Comparison of ENCODE assay signal across 19 cellular contexts in genomic region chr7:69812756-69813155, GRCh38.
"Had no signal": no experiment of that assay in that cellular context is flagged by ENCODE, and none has a peak within 500 bp of the region (broad histone marks: within the 10 kb centered on the region; RNA-seq: fewer than 3 reads in every experiment).

No MANE protein-coding gene starts in this region.

- H3K27me3 ChIP-seq: colonic mucosa, hepatocyte, spleen, testis, transverse colon had no signal

- H3K4me1 ChIP-seq: colonic mucosa, prostate gland had no signal

- H3K9me3 ChIP-seq: colonic mucosa, prostate gland, spleen, testis, transverse colon had no signal

- H2AFZ ChIP-seq: hepatocyte, parathyroid adenoma had no signal

- H3K9ac ChIP-seq: parathyroid adenoma had no signal

- DNase-seq: colonic mucosa; dermis blood vessel endothelial cell; erythroblast; foreskin melanocyte; head of caudate nucleus; left colon; mesendoderm; naive B cell; spleen; stimulated activated CD4-positive, alpha-beta T cell treated with anti-CD3 and anti-CD28 coated beads, Interleukin-15, amount 100 ng/mL, for 24 hours; stimulated activated CD4-positive, alpha-beta T cell treated with anti-CD3 and anti-CD28 coated beads, Interleukin-1b, Interleukin-23, amount 100 ng/mL, for 48 hours; stimulated activated CD4-positive, alpha-beta T cell treated with anti-CD3 and anti-CD28 coated beads, Interleukin-4, amount 100 ng/mL, for 4 hours; stimulated activated naive B cell treated with anti-CD40 and anti-IgM and Interleukin-4, amounts not matched to agents 10 μg/mL and 1 μg/mL and 100 μg/mL, for 72 hours; stimulated activated naive CD8-positive, alpha-beta T cell treated with anti-CD3 and anti-CD28 coated beads, Interleukin-15, amount 100 ng/mL, for 72 hours; testis; transverse colon had no signal

- H3K27ac ChIP-seq: colonic mucosa, hepatocyte, parathyroid adenoma, prostate gland, spleen had no signal

- H3K4me3 ChIP-seq: colonic mucosa, hepatocyte, prostate gland, spleen, testis, transverse colon had no signal

- H3K79me2 ChIP-seq: hepatocyte, parathyroid adenoma had no signal

- H3K36me3 ChIP-seq: colonic mucosa, prostate gland, spleen, transverse colon had no signal
